ENCODE assay signal across 32 cellular contexts in the genomic region with DNA sequence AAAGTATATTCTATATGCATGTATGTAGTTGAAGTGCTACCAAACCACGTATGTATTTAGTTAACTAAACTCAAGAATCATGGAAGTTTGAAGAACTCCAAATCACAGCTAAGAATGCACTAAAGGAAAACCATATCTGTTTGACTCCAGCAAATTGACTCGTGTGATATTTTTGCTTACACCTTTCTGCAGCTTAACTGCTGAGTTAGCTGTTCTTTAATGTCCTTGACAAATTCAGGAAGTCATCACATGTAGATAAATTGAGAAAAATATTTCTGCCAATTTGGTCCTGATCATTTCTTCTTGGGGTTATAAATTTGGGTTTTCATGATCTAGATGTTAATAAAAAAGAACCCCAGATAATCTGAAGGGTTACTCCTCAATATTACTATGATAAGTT.
"Had no signal": no experiment of that assay in that cellular context is flagged by ENCODE, and none has a peak within 500 bp of the region (broad histone marks: within the 10 kb centered on the region; RNA-seq: fewer than 3 reads in every experiment).

No MANE protein-coding gene starts in this region.

- H3K4me3 ChIP-seq: adrenal gland, breast epithelium, cardiac muscle cell, coronary artery, dorsolateral prefrontal cortex, esophagus squamous epithelium, gastroesophageal sphincter, heart right ventricle had no signal

- DNase-seq: activated B cell treated with CpG ODN at 0.5 μM for 24 hours; activated CD4-positive, alpha-beta T cell treated with anti-CD3 and anti-CD28 coated beads for 48 hours; activated CD4-positive, alpha-beta T cell treated with anti-CD3 and anti-CD28 coated beads, Interleukin-2, amount 50 U/mL, for 1 hour; activated CD4-positive, alpha-beta T cell treated with anti-CD3 and anti-CD28 coated beads, Interleukin-2, amount 50 U/mL, for 48 hours; activated CD8-positive, alpha-beta memory T cell treated with anti-CD3 and anti-CD28 coated beads for 24 hours; activated CD8-positive, alpha-beta T cell treated with anti-CD3 and anti-CD28 coated beads for 36 hours; activated effector memory CD4-positive, alpha-beta T cell treated with Interleukin-2 at 50 U/mL for 16 hours; activated gamma-delta T cell treated with Interleukin-2 at 50 U/mL for 16 hours; activated naive CD4-positive, alpha-beta T cell treated with Interleukin-2 at 50 U/mL for 16 hours; activated naive CD8-positive, alpha-beta T cell treated with anti-CD3 and anti-CD28 coated beads for 36 hours; activated naive CD8-positive, alpha-beta T cell treated with anti-CD3 and anti-CD28 coated beads, Interleukin-2, amount 50 U/mL, for 24 hours; activated T-cell treated with anti-CD3 and anti-CD28 coated beads, Interleukin-2, amount 50 U/mL, for 4 hours; adrenal gland; amygdala; aorta; dorsolateral prefrontal cortex; effector memory CD4-positive, alpha-beta T cell; endodermal cell; erythroblast; esophagus squamous epithelium; foreskin melanocyte; heart right ventricle; T-helper 1 cell; T-helper 17 cell; T1000; WERI-Rb-1 had no signal

- H3K27ac ChIP-seq: adrenal gland, breast epithelium, cardiac muscle cell, esophagus squamous epithelium, WERI-Rb-1 had no signal

- ATAC-seq: activated CD4-positive, CD25-positive, alpha-beta regulatory T cell treated with anti-CD3 and anti-CD28 coated beads, Interleukin-2, amount 50 U/mL, for 24 hours; activated CD8-positive, alpha-beta T cell treated with anti-CD3 and anti-CD28 coated beads for 36 hours; activated naive CD8-positive, alpha-beta T cell treated with anti-CD3 and anti-CD28 coated beads, Interleukin-2, amount 50 U/mL, for 24 hours; activated T-cell treated with anti-CD3 and anti-CD28 coated beads, Interleukin-2, amount 50 U/mL, for 4 hours; activated T-helper 17 cell treated with anti-CD3 and anti-CD28 coated beads, Interleukin-2, amount 50 U/mL, for 72 hours; gastroesophageal sphincter; heart right ventricle; T-helper 17 cell had no signal

- H3K36me3 ChIP-seq: adrenal gland, breast epithelium, cardiac muscle cell, esophagus squamous epithelium, gastroesophageal sphincter, WERI-Rb-1 had no signal

- H3K27me3 ChIP-seq: adrenal gland, breast epithelium, cardiac muscle cell, dorsolateral prefrontal cortex, esophagus squamous epithelium, gastroesophageal sphincter, heart right ventricle had no signal

- H3K9me3 ChIP-seq: adrenal gland, breast epithelium, esophagus squamous epithelium, gastroesophageal sphincter, heart right ventricle had no signal
